8 cellular contexts compared by ENCODE assay signal in genomic region chr15:65184944-65185717, GRCh38. TPM values are rescaled to one million over a fixed set of nuclear protein-coding genes. Genes with fewer than 3 reads are reported as not detected.
DNase-seq lines count a peak whose midpoint lies in the region; ATAC-seq and TF ChIP-seq lines count a peak whose summit lies in the region.

Gene CLPX, minus strand, starts transcription at chr15:65185342. Its CDS starts 189 bp downstream, at chr15:65185153.

- H3K27ac Mint-ChIP-seq in activated naive CD8-positive, alpha-beta T cell, result peak within 1 kb of the TSS; percentile 96
- peak within 1 kb of the TSS; percentile 79 for H3K27ac Mint-ChIP-seq in glutamatergic neuron (ENCODE audit: unreplicated experiment)

- TF ChIP-seq CTCF in GM10266 (IDR thresholded peaks at IDR 0.05; ENCODE audit: control insufficient read depth, insufficient read depth, low read depth, missing control alignments), result no peak
- TF ChIP-seq CTCF in glutamatergic neuron (IDR thresholded peaks at IDR 0.05; ENCODE audit: partially characterized antibody, unreplicated experiment), result no peak
- TF ChIP-seq CTCF in omental fat pad (IDR thresholded peaks at IDR 0.05), result no peak

- no peaks in the 10 kb centered on the region for H3K36me3 Mint-ChIP-seq in activated naive CD8-positive, alpha-beta T cell
- H3K36me3 Mint-ChIP-seq in glutamatergic neuron (ENCODE audit: unreplicated experiment), result no peaks in the 10 kb centered on the region

- H3K9me3 Mint-ChIP-seq in activated naive CD8-positive, alpha-beta T cell (ENCODE audit: low read depth), result no peaks in the 10 kb centered on the region
- H3K9me3 Mint-ChIP-seq in glutamatergic neuron (ENCODE audit: unreplicated experiment), result peaks cover 3% of the 10 kb centered on the region

- peaks cover 29% of the 10 kb centered on the region for H3K4me1 Mint-ChIP-seq in activated naive CD8-positive, alpha-beta T cell (ENCODE audit: low read depth)
- H3K4me1 Mint-ChIP-seq in glutamatergic neuron (ENCODE audit: low read depth, unreplicated experiment), result peaks cover 3% of the 10 kb centered on the region

- DNase-seq in GM10266 (ENCODE audit: extremely low spot score) (peak; percentile 91), NCI-H1105 treated with DMSO at 0.1 percent for 48 hours (lab: John Stamatoyannopoulos, UW) (peak; percentile 96), SKM-1 treated with dmso at 0.1 percent for 144 hours (lab: John Stamatoyannopoulos, UW; ENCODE audit: unreplicated experiment) (peak; percentile 88), glutamatergic neuron (peak; percentile 84), omental fat pad (ENCODE audit: low spot score) (peak; percentile 53)

- H3K27ac ChIP-seq in temporal lobe (ENCODE audit: low read depth, low read length), result peak within 1 kb of the TSS; percentile 88

- no peaks in the 10 kb centered on the region for H3K27me3 Mint-ChIP-seq in activated naive CD8-positive, alpha-beta T cell
- H3K27me3 Mint-ChIP-seq in glutamatergic neuron (ENCODE audit: unreplicated experiment), result peaks cover 2% of the 10 kb centered on the region

- ATAC-seq in HG02642 (IDR thresholded peaks at IDR 0.05; ENCODE audit: poor library complexity, unreplicated experiment) (peak; percentile 82), omental fat pad (ENCODE audit: low FRiP score) (peak; percentile 93)

- H3K4me3 Mint-ChIP-seq in activated naive CD8-positive, alpha-beta T cell, result peak within 1 kb of the TSS; percentile 97
- peak within 1 kb of the TSS; percentile 97 for H3K4me3 Mint-ChIP-seq in glutamatergic neuron (ENCODE audit: unreplicated experiment)

RNA-seq across cellular contexts. Expression of gene CLPX, which starts in this region (rescaled TPM):
- 28.6 TPM for total RNA-seq in glutamatergic neuron (ENCODE audit: unreplicated experiment)
- 10 to 100 TPM; 30.2 to 58.8 (median 37.7) TPM for total RNA-seq in omental fat pad
- 61.2 TPM for total RNA-seq in temporal lobe

Comparison
In these comparisons a context has a peak if more than half of its experiments do, and no peak if none do; other contexts are left out.
1. Peak in every context shown above with its lines: DNase-seq, ATAC-seq and H3K27ac ChIP-seq.